In genomic region chr12:22874151-22874550, GRCh38 we compare ENCODE assay signal across 23 cellular contexts.
"Had no signal": no experiment of that assay in that cellular context is flagged by ENCODE, and none has a peak within 500 bp of the region (broad histone marks: within the 10 kb centered on the region; RNA-seq: fewer than 3 reads in every experiment).

No MANE protein-coding gene starts in this region.

- H3K36me3 Mint-ChIP-seq: natural killer cell; stimulated activated naive B cell treated with anti-CD40 and anti-IgM and Interleukin-4, amounts not matched to agents 10 μg/mL and 1 μg/mL and 100 μg/mL, for 72 hours had no signal

- H3K27ac ChIP-seq: coronary artery, heart right ventricle, lower lobe of right lung, ovary, psoas muscle, sigmoid colon, skin epidermis, spleen, suprapubic skin, thyroid gland had no signal

- H3K27me3 ChIP-seq: heart right ventricle, ovary, sigmoid colon, spleen, suprapubic skin, thyroid gland had no signal

- H3K4me3 Mint-ChIP-seq: natural killer cell; stimulated activated naive B cell treated with anti-CD40 and anti-IgM and Interleukin-4, amounts not matched to agents 10 μg/mL and 1 μg/mL and 100 μg/mL, for 72 hours; stimulated activated naive CD8-positive, alpha-beta T cell treated with anti-CD3 and anti-CD28 coated beads, Interleukin-15, Interleukin-2, amounts not matched to agents 100 ng/mL and 50 ng/mL, for 24 hours had no signal

- H3K27ac Mint-ChIP-seq: natural killer cell; stimulated activated naive B cell treated with anti-CD40 and anti-IgM and Interleukin-4, amounts not matched to agents 10 μg/mL and 1 μg/mL and 100 μg/mL, for 72 hours; stimulated activated naive CD8-positive, alpha-beta T cell treated with anti-CD3 and anti-CD28 coated beads, Interleukin-15, Interleukin-2, amounts not matched to agents 100 ng/mL and 50 ng/mL, for 24 hours had no signal

- H3K36me3 ChIP-seq: heart right ventricle, lower lobe of right lung, ovary, sigmoid colon, spleen, suprapubic skin, thyroid gland had no signal

- ATAC-seq: heart right ventricle; left ventricle myocardium superior; lower lobe of right lung; natural killer cell; psoas muscle; right cardiac atrium; stimulated activated naive B cell treated with anti-CD40 and anti-IgM and Interleukin-4, amounts not matched to agents 10 μg/mL and 1 μg/mL and 100 μg/mL, for 72 hours had no signal

- H3K4me1 Mint-ChIP-seq: natural killer cell; stimulated activated naive B cell treated with anti-CD40 and anti-IgM and Interleukin-4, amounts not matched to agents 10 μg/mL and 1 μg/mL and 100 μg/mL, for 72 hours had no signal

- H3K4me3 ChIP-seq: coronary artery, heart right ventricle, lower lobe of right lung, ovary, psoas muscle, sigmoid colon, skin epidermis, spleen, suprapubic skin, thyroid gland had no signal

- H3K9me3 ChIP-seq: lower lobe of right lung, ovary, psoas muscle, sigmoid colon, spleen, suprapubic skin, thyroid gland had no signal

- H3K9me3 Mint-ChIP-seq: stimulated activated naive B cell treated with anti-CD40 and anti-IgM and Interleukin-4, amounts not matched to agents 10 μg/mL and 1 μg/mL and 100 μg/mL, for 72 hours had no signal

- DNase-seq: dermis blood vessel endothelial cell; effector memory CD4-positive, alpha-beta T cell; foreskin melanocyte; glutamatergic neuron; heart right ventricle; hippocampal formation; left ventricle myocardium superior; lower lobe of right lung; natural killer cell; occipital lobe; ovary; posterior cingulate gyrus; psoas muscle; right cardiac atrium; sigmoid colon; spleen; stimulated activated CD4-positive, alpha-beta T cell treated with anti-CD3 and anti-CD28 coated beads, Interleukin-4, amount 100 ng/mL, for 4 hours; stimulated activated naive B cell treated with anti-CD40 and anti-IgM and Interleukin-4, amounts not matched to agents 10 μg/mL and 1 μg/mL and 100 μg/mL, for 72 hours; thyroid gland had no signal

- H3K4me1 ChIP-seq: heart right ventricle, lower lobe of right lung, psoas muscle, sigmoid colon, spleen, suprapubic skin, thyroid gland had no signal
